In the genomic region with DNA sequence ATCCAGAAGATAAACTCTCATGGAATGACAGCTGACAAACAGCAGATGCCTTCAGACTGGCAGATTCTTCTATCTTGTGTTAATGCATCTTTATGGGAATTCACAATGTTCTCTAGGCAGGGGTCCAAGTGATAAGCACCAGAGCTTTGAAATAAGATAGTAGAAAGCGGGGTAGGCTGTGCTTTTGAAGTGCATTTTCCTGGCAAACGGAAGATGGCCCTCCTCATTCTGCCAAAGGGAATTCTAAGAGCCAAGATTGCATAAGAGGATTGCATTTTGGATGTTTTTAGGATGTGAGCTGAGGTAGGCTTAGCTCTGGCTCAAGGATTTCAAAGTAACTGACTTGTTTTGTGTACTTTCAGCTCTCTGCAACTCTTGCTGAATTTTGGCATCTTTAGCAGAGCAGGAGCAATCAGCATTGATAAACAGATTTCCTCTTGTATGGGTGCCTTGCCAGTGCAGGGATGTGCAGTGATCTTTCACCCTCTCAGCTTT, we compare ENCODE assay signal across 11 cellular contexts.
DNase-seq lines count a peak whose midpoint lies in the region; ATAC-seq and TF ChIP-seq lines count a peak whose summit lies in the region.
"Had no signal": no experiment of that assay in that cellular context is flagged by ENCODE, and none has a peak within 500 bp of the region (broad histone marks: within the 10 kb centered on the region; RNA-seq: fewer than 3 reads in every experiment).

No MANE protein-coding gene starts in this region.

- ATAC-seq in left lung (peak; percentile 24), GM21529 (IDR thresholded peaks at IDR 0.05; ENCODE audit: unreplicated experiment) (no peak)

- no peaks in the 10 kb centered on the region for H3K9me3 ChIP-seq in left lung

- no peak overlapping the region for H3K27ac ChIP-seq in left lung

- H3K36me3 Mint-ChIP-seq in type B pancreatic cell, result no peaks in the 10 kb centered on the region

- H3K36me3 ChIP-seq in left lung, result no peaks in the 10 kb centered on the region

- H3K4me3 Mint-ChIP-seq in type B pancreatic cell, result no peak overlapping the region
- H3K4me3 Mint-ChIP-seq: neural crest cell had no signal

- no peaks in the 10 kb centered on the region for H3K27me3 ChIP-seq in left lung

- H3K4me1 ChIP-seq in left lung, result peaks cover 9 to 12% of the 10 kb centered on the region in 2 donors

- peaks cover 16% of the 10 kb centered on the region for H3K9me3 Mint-ChIP-seq in type B pancreatic cell

- TF ChIP-seq CTCF in left lung (IDR thresholded peaks at IDR 0.05) (no peak), type B pancreatic cell (conservative IDR thresholded peaks at IDR 0.05) (no peak)

- H3K4me3 ChIP-seq in left lung, result no peak overlapping the region

- intact Hi-C loops in left lung (cut with DNase I), result no loop called here

- peaks cover 29% of the 10 kb centered on the region for H3K4me1 Mint-ChIP-seq in type B pancreatic cell (ENCODE audit: unreplicated experiment)

- H3K27me3 Mint-ChIP-seq in type B pancreatic cell, result no peaks in the 10 kb centered on the region

- DNase-seq in NCI-H2196 (lab: John Stamatoyannopoulos, UW; ENCODE audit: unreplicated experiment) (peak; percentile 6), dermis microvascular lymphatic vessel endothelial cell (ENCODE audit: low read depth in 2 of 2) (peak; percentile 36 to 37), left lung (no peak), type B pancreatic cell (ENCODE audit: extremely low spot score, unreplicated experiment) (no peak), UCSD-AML1 (lab: John Stamatoyannopoulos, UW; ENCODE audit: unreplicated experiment) (no peak), NCI-H2081 treated with DMSO at 0.1 percent for 48 hours (lab: John Stamatoyannopoulos, UW) (no peak)
- DNase-seq: activated T-cell treated with anti-CD3 and anti-CD28 coated beads, Interleukin-2, amount 50 U/mL, for 48 hours; H7; T1000 had no signal

- peak overlapping the region; percentile 13 for H3K27ac Mint-ChIP-seq in type B pancreatic cell

Comparison
In these comparisons a context has a peak if more than half of its experiments do, and no peak if none do; other contexts are left out.
1. DNase-seq: peak in NCI-H2196 (single experiment) and dermis microvascular lymphatic vessel endothelial cell (2 of 2); none in left lung (0 of 2), type B pancreatic cell (single experiment), UCSD-AML1 (single experiment) and NCI-H2081 treated with DMSO at 0.1 percent for 48 hours (single experiment).